In genomic region chr7:151792671-151793070, GRCh38 we compare ENCODE assay signal across 17 cellular contexts.
"Had no signal": no experiment of that assay in that cellular context is flagged by ENCODE, and none has a peak within 500 bp of the region (broad histone marks: within the 10 kb centered on the region; RNA-seq: fewer than 3 reads in every experiment).

No MANE protein-coding gene starts in this region.

- H3K9me3 ChIP-seq: colonic mucosa, esophagus squamous epithelium, pancreas, SJCRH30, transverse colon had no signal

- FAIRE-seq: endothelial cell of umbilical vein, pancreas had no signal

- H3K27ac ChIP-seq: cardiac muscle cell, colonic mucosa, SJCRH30, transverse colon had no signal

- H3K4me1 ChIP-seq: colonic mucosa had no signal

- H3K27me3 ChIP-seq: cardiac muscle cell, colonic mucosa, esophagus squamous epithelium, pancreas, SJCRH30, transverse colon had no signal

- ATAC-seq: activated T-helper 17 cell treated with anti-CD3 and anti-CD28 coated beads, Interleukin-2, amount 50 U/mL, for 72 hours; stimulated activated naive CD8-positive, alpha-beta T cell treated with anti-CD3 and anti-CD28 coated beads, Interleukin-15, Interleukin-2, amounts not matched to agents 100 U/mL and 50 U/mL, for 24 hours had no signal

- H3K4me3 ChIP-seq: cardiac muscle cell, colonic mucosa, esophagus squamous epithelium, pancreas, SJCRH30, transverse colon had no signal

- H3K36me3 ChIP-seq: cardiac muscle cell, colonic mucosa, pancreas, SJCRH30, transverse colon had no signal

- DNase-seq: activated CD4-positive, alpha-beta T cell treated with anti-CD3 and anti-CD28 coated beads, Interleukin-2, amount 10 ng/mL, durations not matched to agents 7 days and 5 days; activated CD8-positive, alpha-beta memory T cell treated with anti-CD3 and anti-CD28 coated beads for 24 hours; activated naive CD4-positive, alpha-beta T cell treated with anti-CD3 and anti-CD28 coated beads, Interleukin-2, amount 10 ng/mL, durations not matched to agents 7 days and 5 days; activated T-cell treated with anti-CD3 and anti-CD28 coated beads for 4 hours; colonic mucosa; effector CD4-positive, alpha-beta T cell; esophagus squamous epithelium; left ventricle myocardium superior; SJCRH30; stimulated activated CD4-positive, alpha-beta T cell treated with anti-CD3 and anti-CD28 coated beads, Interleukin-15, amount 100 ng/mL, for 24 hours; stimulated activated CD4-positive, alpha-beta T cell treated with anti-CD3 and anti-CD28 coated beads, Interleukin-4, amount 100 ng/mL, for 1 hour; stimulated activated naive CD8-positive, alpha-beta T cell treated with anti-CD3 and anti-CD28 coated beads, Interleukin-15, Interleukin-2, amounts not matched to agents 100 U/mL and 50 U/mL, for 24 hours; transverse colon had no signal
